In genomic region chrX:102840871-102841705, GRCh38 we compare ENCODE assay signal across 1 cellular context.
A peak's percentile ranks its signal among the peaks of the same experiment; 100 is the strongest.
TF ChIP-seq lines count a peak whose summit lies in the region.

No MANE protein-coding gene starts in this region.

TF ChIP-seq in K562, 482 proteins besides CTCF, POLR2A, EP300 and RAD21 (continued from another document):
- TF ChIP-seq CTCFL (IDR thresholded peaks at IDR 0.05; ENCODE audit: borderline replicate concordance, insufficient read depth, low read depth, low read length, poor library complexity, severe bottlenecking) (peak; percentile 36), GATAD2B (IDR thresholded peaks at IDR 0.05; ENCODE audit: borderline replicate concordance) (no peak), SREBF1 (IDR thresholded peaks at IDR 0.05; ENCODE audit: borderline replicate concordance, low read depth, low read length) (no peak), PRPF4 (IDR thresholded peaks at IDR 0.05; ENCODE audit: insufficient read depth, low read depth, low read length, poor library complexity, severe bottlenecking) (no peak), RFX7 (CRISPR knock-in tag; IDR thresholded peaks at IDR 0.05) (no peak), HOXB6 (CRISPR knock-in tag; IDR thresholded peaks at IDR 0.05; ENCODE audit: borderline replicate concordance) (no peak), ZNF766 (CRISPR knock-in tag; conservative IDR thresholded peaks at IDR 0.05) (peak; percentile 96), ZNF583 (CRISPR knock-in tag; IDR thresholded peaks at IDR 0.05) (no peak), ZNF282 (CRISPR knock-in tag; IDR thresholded peaks at IDR 0.05) (no peak), MBD1 (CRISPR knock-in tag; IDR thresholded peaks at IDR 0.05) (no peak), TFAP4 (CRISPR knock-in tag; IDR thresholded peaks at IDR 0.05; ENCODE audit: borderline replicate concordance) (no peak), CHD4 (IDR thresholded peaks at IDR 0.05; ENCODE audit: insufficient read depth, insufficient replicate concordance, low read depth, low read length, poor library complexity, severe bottlenecking) (no peak), SRF (CRISPR knock-in tag; IDR thresholded peaks at IDR 0.05) (peak; percentile 88 to 97), RBM25 (IDR thresholded peaks at IDR 0.05; ENCODE audit: low read depth, low read length, severe bottlenecking) (no peak), ZBTB1 (CRISPR knock-in tag; IDR thresholded peaks at IDR 0.05; ENCODE audit: borderline replicate concordance, low read depth) (no peak), CBX1 (IDR thresholded peaks at IDR 0.05; ENCODE audit: low read depth) (no peak), MAFG (tag; conservative IDR thresholded peaks at IDR 0.05) (peak; percentile 54), PHB2 (IDR thresholded peaks at IDR 0.05; ENCODE audit: low read depth) (no peak), HDAC2 (IDR thresholded peaks at IDR 0.05) (no peak), ASH1L (IDR thresholded peaks at IDR 0.05; ENCODE audit: borderline replicate concordance, low read depth, partially characterized antibody) (no peak), ZBTB33 (CRISPR knock-in tag; IDR thresholded peaks at IDR 0.05) (no peak), MLX (CRISPR knock-in tag; conservative IDR thresholded peaks at IDR 0.05) (no peak), ZNF24 (IDR thresholded peaks at IDR 0.05) (no peak), SP1 (CRISPR knock-in tag; IDR thresholded peaks at IDR 0.05) (no peak), ZNF408 (CRISPR knock-in tag; IDR thresholded peaks at IDR 0.05; ENCODE audit: low read depth) (no peak)
